Comparison of ENCODE assay signal across 1 cellular context in genomic region chr7:50718876-50719275, GRCh38.
TF ChIP-seq lines count a peak whose summit lies in the region.

No MANE protein-coding gene starts in this region.

TF ChIP-seq in HEK293, 187 proteins besides CTCF, POLR2A, EP300 and RAD21 (continued from another document):
- TF ChIP-seq INSM2 (tag by site-specific recombination; IDR thresholded peaks at IDR 0.05), result peak; percentile 60
- TF ChIP-seq ZSCAN30 (tag by site-specific recombination; IDR thresholded peaks at IDR 0.05), result peak; percentile 56; the same call in 1 of the 2 replicates
- TF ChIP-seq ZNF747 (tag by site-specific recombination; IDR thresholded peaks at IDR 0.05), result no peak
- TF ChIP-seq ZNF24 (tag by site-specific recombination; IDR thresholded peaks at IDR 0.05), result no peak
- TF ChIP-seq GLI2 (tag by site-specific recombination; IDR thresholded peaks at IDR 0.05; ENCODE audit: borderline replicate concordance, low read depth), result peak; percentile 88
- TF ChIP-seq EGR2 (tag by site-specific recombination; IDR thresholded peaks at IDR 0.05; ENCODE audit: low read depth), result no peak
- TF ChIP-seq GFI1B (tag by site-specific recombination; IDR thresholded peaks at IDR 0.05), result peak; percentile 79; the same call in 1 of the 2 replicates
- no peak for TF ChIP-seq ZSCAN5A (tag by site-specific recombination; IDR thresholded peaks at IDR 0.05)
- no peak for TF ChIP-seq ZNF23 (tag by site-specific recombination; IDR thresholded peaks at IDR 0.05; ENCODE audit: borderline replicate concordance)
- TF ChIP-seq PRDM6 (tag by site-specific recombination; IDR thresholded peaks at IDR 0.05), result peak; percentile 94
- TF ChIP-seq ZNF76 (tag by site-specific recombination; IDR thresholded peaks at IDR 0.05; ENCODE audit: borderline replicate concordance, low read depth), result no peak
- TF ChIP-seq WT1 (tag by site-specific recombination; IDR thresholded peaks at IDR 0.05), result peak; percentile 46; the same call in 1 of the 2 replicates
- peak; percentile 60 for TF ChIP-seq ZXDB (tag by site-specific recombination; IDR thresholded peaks at IDR 0.05)
- peak; percentile 72; the same call in 1 of the 2 replicates for TF ChIP-seq SCRT1 (tag by site-specific recombination; IDR thresholded peaks at IDR 0.05; ENCODE audit: borderline replicate concordance)
- no peak for TF ChIP-seq ZNF585B (tag by site-specific recombination; IDR thresholded peaks at IDR 0.05)
- peak; percentile 78; the same call in 1 of the 2 replicates for TF ChIP-seq OVOL3 (tag by site-specific recombination; IDR thresholded peaks at IDR 0.05)
- no peak for TF ChIP-seq KLF1 (tag by site-specific recombination; IDR thresholded peaks at IDR 0.05)
- TF ChIP-seq ZNF843 (tag by site-specific recombination; IDR thresholded peaks at IDR 0.05), result peak; percentile 91
- peak; percentile 90 for TF ChIP-seq FEZF1 (tag by site-specific recombination; IDR thresholded peaks at IDR 0.05)
- TF ChIP-seq IKZF3 (tag by site-specific recombination; IDR thresholded peaks at IDR 0.05), result peak; percentile 83
- no peak for TF ChIP-seq ZFP37 (tag by site-specific recombination; IDR thresholded peaks at IDR 0.05)
- TF ChIP-seq ZNF610 (tag by site-specific recombination; IDR thresholded peaks at IDR 0.05; ENCODE audit: borderline replicate concordance), result 0 out of 2 replicates have a peak, but pooled peaks have one; percentile 30
- no peak for TF ChIP-seq REPIN1 (tag by site-specific recombination; IDR thresholded peaks at IDR 0.05; ENCODE audit: low read depth)
- TF ChIP-seq ZNF391 (tag by site-specific recombination; IDR thresholded peaks at IDR 0.05; ENCODE audit: borderline replicate concordance, low read depth), result no peak
- no peak for TF ChIP-seq ZNF37A (tag by site-specific recombination; IDR thresholded peaks at IDR 0.05)
